ENCODE assay signal across 8 cellular contexts in the genomic region with DNA sequence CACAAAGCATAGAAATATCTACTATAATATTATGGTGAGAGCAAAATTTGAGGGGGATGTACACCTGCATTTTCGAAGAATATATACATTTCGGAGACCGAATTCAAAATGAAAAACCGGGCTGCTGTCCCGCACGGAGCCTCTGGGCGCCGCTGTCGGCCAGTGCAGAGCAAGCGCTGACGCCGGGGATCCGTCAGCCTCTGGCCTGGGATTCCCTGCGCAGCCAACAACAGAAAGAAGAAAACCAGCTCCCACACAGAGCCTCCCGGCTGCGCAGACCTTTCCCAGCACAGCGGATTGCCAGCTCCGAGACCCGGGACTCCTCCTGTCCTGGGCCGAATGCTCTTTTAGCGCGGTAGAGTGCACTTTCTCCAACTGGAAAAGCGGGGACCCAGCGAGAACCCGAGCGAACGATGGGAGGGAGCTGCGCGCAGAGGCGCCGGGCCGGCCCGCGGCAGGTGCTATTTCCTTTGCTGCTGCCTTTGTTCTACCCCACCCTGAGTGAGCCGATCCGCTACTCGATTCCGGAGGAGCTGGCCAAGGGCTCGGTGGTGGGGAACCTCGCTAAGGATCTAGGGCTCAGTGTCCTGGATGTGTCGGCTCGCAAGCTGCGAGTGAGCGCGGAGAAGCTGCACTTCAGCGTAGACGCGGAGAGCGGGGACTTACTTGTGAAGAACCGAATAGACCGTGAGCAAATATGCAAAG. TPM values are rescaled to one million over a fixed set of nuclear protein-coding genes. Genes with fewer than 3 reads are reported as not detected.
A peak's percentile ranks its signal among the peaks of the same experiment; 100 is the strongest.
DNase-seq lines count a peak whose midpoint lies in the region; ATAC-seq, FAIRE-seq and TF ChIP-seq lines count a peak whose summit lies in the region.
"Not testable (repeated sequence)": the region's sequence is repeated elsewhere in the genome, so short reads cannot be mapped to it uniquely, and the experiment has no call there.

A gene (plus strand): TSS at position 232 of the 705 bp plus-strand sequence. CDS start 182 bp downstream, at position 414.

- peaks cover 13% of the 10 kb centered on the region; the same call in 2 of the 3 replicates for H3K9me3 ChIP-seq in GM12878 (replicated peaks; ENCODE audit: control insufficient read depth, insufficient read depth, low read length)
- H3K9me3 ChIP-seq in gastroesophageal sphincter = peaks cover 0 to 99% (median 21%) of the 10 kb centered on the region in 3 donors

- H3K27me3 Mint-ChIP-seq in WTC11 (ENCODE audit: low read depth) = peaks cover 19% of the 10 kb centered on the region

- RAD21 ChIA-PET in GM12878 (lab: Charles Lee; ENCODE audit: unreplicated experiment) = interaction anchor here (1.0 kb wide), 1 partner anchor 156 kb away, joined by 4 read pairs; no protein-coding TSS in a partner anchor

- ATAC-seq in GM18861 (IDR thresholded peaks at IDR 0.05; ENCODE audit: unreplicated experiment) (peak; percentile 40), HG03108 (IDR thresholded peaks at IDR 0.05; ENCODE audit: unreplicated experiment) (peak; percentile 59), WTC11 (peak; percentile 92), GM12878 (peak; percentile 69)
- not testable (repeated sequence) for ATAC-seq in gastroesophageal sphincter

- not testable (repeated sequence) for TF ChIP-seq EP300 in GM12878 (IDR thresholded peaks at IDR 0.05; ENCODE audit: borderline replicate concordance in 1 of 2, control insufficient read depth in 1 of 2, low read depth in 2 of 2, low read length in 2 of 2); gastroesophageal sphincter (IDR thresholded peaks at IDR 0.05)

- not testable (repeated sequence) for H3K4me1 ChIP-seq in GM12878 (ENCODE audit: control insufficient read depth, insufficient read depth, low read length); gastroesophageal sphincter

- peaks cover 26% of the 10 kb centered on the region for H3K36me3 Mint-ChIP-seq in WTC11

- peak; percentile 86 for DNase-seq in WTC11 (ENCODE audit: low spot score)
- not testable (repeated sequence) for DNase-seq in GM12878 (ENCODE audit: low read depth, low spot score); skeletal muscle cell (ENCODE audit: low read depth)
- DNase-seq in lung microvascular endothelial cell (ENCODE audit: low read depth in 2 of 2) = peak; percentile 50 to 67

- not testable (repeated sequence) for H3K36me3 ChIP-seq in GM12878 (ENCODE audit: control insufficient read depth in 2 of 2, insufficient read depth in 2 of 2, low read length in 1 of 2)
- peaks cover 0 to 33% of the 10 kb centered on the region in 2 donors for H3K36me3 ChIP-seq in gastroesophageal sphincter

- WGBS in GM12878 (ENCODE audit: insufficient coverage, insufficient replicate concordance, low lambda C conversion rate, missing lambda C conversion rate) = 81% methylated on average over 43 of the region's 51 CpGs
- 10 to 20% methylated on average over 15 to 18 of the region's 51 CpGs for WGBS in gastroesophageal sphincter (ENCODE audit: low coverage in 1 of 2), 2 donors

- peaks cover 18% of the 10 kb centered on the region for H3K9me3 Mint-ChIP-seq in WTC11

- SMC1A ChIA-PET in GM12878 (lab: Charles Lee; ENCODE audit: uncharacterized antibody, unreplicated experiment) = interaction anchor here (1.6 kb wide), 1 partner anchor 150 kb away, joined by 4 read pairs; no protein-coding TSS in a partner anchor

- intact Hi-C loops in GM12878 (cut with micrococcal nuclease; ENCODE audit: unreplicated experiment) = not testable (repeated sequence)

- POLR2A ChIA-PET in WTC11 (lab: Charles Lee) = interaction anchor here (0.6 to 1.2 kb wide), 2 partner anchors 10 to 163 kb away, joined by 3 to 6 read pairs; a partner anchor contains a TSS
- POLR2A ChIA-PET in GM12878 (lab: Charles Lee) = not testable (repeated sequence)

- 0 out of 2 replicates have a peak within 1 kb of the TSS, but pooled peaks have one; percentile 9 for H3K4me2 ChIP-seq in GM12878 (ENCODE audit: control insufficient read depth, insufficient read depth)

- not testable (repeated sequence) for H3K79me2 ChIP-seq in GM12878 (ENCODE audit: control insufficient read depth, insufficient read depth, low read length)

- not testable (repeated sequence) for FAIRE-seq in GM12878 (lab: Jason Lieb, UNC)

- H3K4me3 ChIP-seq in GM12878 = not testable (repeated sequence)
- H3K4me3 ChIP-seq in gastroesophageal sphincter = peak within 1 kb of the TSS; percentile 16 to 41
- H3K4me3 ChIP-seq in skeletal muscle cell (ENCODE audit: low read depth, low read length) = peak within 1 kb of the TSS; percentile 34

- H3K4me1 Mint-ChIP-seq in WTC11 = peaks cover 12% of the 10 kb centered on the region

- not testable (repeated sequence) for H3K27me3 ChIP-seq in GM12878 (replicated peaks in 1 of 2; ENCODE audit: control insufficient read depth in 2 of 2, insufficient read depth in 2 of 2, low read length in 1 of 2); gastroesophageal sphincter

- peak within 1 kb of the TSS; percentile 45; the same call in 1 of the 2 replicates for H3K27ac Mint-ChIP-seq in WTC11

- not testable (repeated sequence) for TF ChIP-seq POLR2A in GM12878 (IDR thresholded peaks at IDR 0.05; ENCODE audit: low read depth, low read length); gastroesophageal sphincter (IDR thresholded peaks at IDR 0.05)

- H3K9ac ChIP-seq in GM12878 (ENCODE audit: control insufficient read depth, insufficient read depth, low read length) = not testable (repeated sequence)

- in situ Hi-C loops in GM12878 (cut with MboI) = not testable (repeated sequence)

- H4K20me1 ChIP-seq in GM12878 (ENCODE audit: control insufficient read depth, insufficient read depth) = not testable (repeated sequence)

- peak; percentile 54 for TF ChIP-seq RAD21 in GM12878 (IDR thresholded peaks at IDR 0.05; ENCODE audit: insufficient read depth, low read depth, low read length)

- CTCF ChIA-PET in WTC11 (lab: Charles Lee) = interaction anchor here (0.6 to 2.9 kb wide), 62 partner anchors 8 to 314 kb away, joined by 3 to 31 read pairs (median 6); a partner anchor contains a TSS
- CTCF ChIA-PET in GM12878 (lab: Yijun Ruan, JAX) = interaction anchor here (1.1 to 3.7 kb wide), 6 partner anchors 11 to 156 kb away, joined by 3 to 20 read pairs (median 8); a partner anchor contains a TSS

- TF ChIP-seq CTCF in 22Rv1 (IDR thresholded peaks at IDR 0.05) = peak; percentile 78
- peak; percentile 64 for TF ChIP-seq CTCF in WTC11 (IDR thresholded peaks at IDR 0.05)
- TF ChIP-seq CTCF in GM12878 (IDR thresholded peaks at IDR 0.05 in 2 of 3, conservative IDR thresholded peaks at IDR 0.05 in 1 of 3; ENCODE audit: control insufficient read depth in 2 of 3, extremely low read depth in 1 of 3, insufficient read depth in 1 of 3, low read depth in 3 of 3, low read length in 3 of 3) = peak; percentile 56 to 57 (median 56); a peak in 5 of 6 replicates
- peak in 3 of 4 experiments; percentile 23 to 55 (median 33) for TF ChIP-seq CTCF in gastroesophageal sphincter (IDR thresholded peaks at IDR 0.05)

- not testable (repeated sequence) for BruUV-seq in GM12878 (replicated peaks; lab: Mats Ljungman, UMichigan)

- not testable (repeated sequence) for H2AFZ ChIP-seq in GM12878 (ENCODE audit: control insufficient read depth, low read depth, low read length)

- H3K4me3 Mint-ChIP-seq in WTC11 = peak within 1 kb of the TSS; percentile 96

- H3K27ac ChIP-seq in 22Rv1; GM12878 (ENCODE audit: control insufficient read depth, insufficient read depth): not testable (repeated sequence)
- peak within 1 kb of the TSS in 2 of 4 donors; percentile 35 to 48 for H3K27ac ChIP-seq in gastroesophageal sphincter

TF ChIP-seq in GM12878, 131 proteins besides CTCF, POLR2A, EP300 and RAD21:
- peak; percentile 41; the same call in 1 of the 2 replicates for TF ChIP-seq CREM (IDR thresholded peaks at IDR 0.05; ENCODE audit: low read depth)
- TF ChIP-seq CREB1 (IDR thresholded peaks at IDR 0.05; ENCODE audit: low read depth) = 0 out of 2 replicates have a peak, but pooled peaks have one; percentile 35
- 0 out of 2 replicates have a peak, but pooled peaks have one; percentile 64 for TF ChIP-seq CBX5 (IDR thresholded peaks at IDR 0.05; ENCODE audit: low read depth)

RNA-seq across cellular contexts. Expression of the gene that starts here (rescaled TPM):
- total RNA-seq in WTC11 (2021) = 6.0 to 6.7 TPM (median 6.1 TPM) in 3 replicates
- total RNA-seq in GM12878 (2013; cell fraction: nucleolus; rRNA removed) = 1.3 and 2.0 TPM in 2 replicates
- 0.34 and 0.49 TPM in 2 replicates for total RNA-seq in GM12878 (2014; rRNA removed)
- total RNA-seq in GM12878 (2014; rRNA removed; fragmentation: Illumina TruSeq; extraction: Trizol) = 0.51 and 0.54 TPM in 2 replicates
- total RNA-seq in GM12878 (2021) = 0.80 and 1.0 TPM in 2 replicates
- 0.46 TPM for polyA plus RNA-seq in GM12878 (2011; ENCODE audit: low read depth)
- 0.07 and 0.10 TPM in 2 replicates for polyA plus RNA-seq in GM12878 (2011; rRNA removed)
- polyA plus RNA-seq in GM12878 (2011; cell fraction: cytosol; rRNA removed) = 0.04 and 0.07 TPM in 2 replicates
- polyA plus RNA-seq in GM12878 (2011; cell fraction: nucleus; rRNA removed) = 0.27 and 0.28 TPM in 2 replicates
- polyA plus RNA-seq in GM12878 (2012) = 0.28 and 0.44 TPM in 2 replicates
- 0.34 and 0.54 TPM in 2 replicates for polyA plus RNA-seq in GM12878 (2014; fragmentation: Illumina TruSeq; extraction: Trizol)
- under 1 TPM; 0.07 to 0.10 TPM for polyA plus RNA-seq in GM12878 (2014; fragmentation: Nextera tagmentation; extraction: Ambion mirVana)
- 0.28 and 0.60 TPM in 2 replicates for polyA plus RNA-seq in GM12878 (2014; rRNA removed)
- under 1 TPM; 0.28 TPM for polyA plus RNA-seq in GM12878 (2016; fragmentation: Nextera tagmentation; extraction: Ambion mirVana)
- polyA minus RNA-seq in GM12878 (2011; rRNA and poly(A)+ RNA removed) = 0.21 and 0.22 TPM in 2 replicates
- polyA minus RNA-seq in GM12878 (2011; cell fraction: cytosol; rRNA and poly(A)+ RNA removed) = not detected in 2 replicates
- polyA minus RNA-seq in GM12878 (2011; cell fraction: nucleus; rRNA and poly(A)+ RNA removed) = 0.12 and 0.38 TPM in 2 replicates
- total RNA-seq in gastroesophageal sphincter = 10 to 100 TPM in 1 of 4 donors, 1 to 10 TPM in 3; 5.7 to 11.7 (median 6.5) TPM
- 1.3 and 2.4 TPM in 2 replicates for total RNA-seq in lung microvascular endothelial cell
